ENCODE assay signal across 2 cellular contexts in the genomic region with DNA sequence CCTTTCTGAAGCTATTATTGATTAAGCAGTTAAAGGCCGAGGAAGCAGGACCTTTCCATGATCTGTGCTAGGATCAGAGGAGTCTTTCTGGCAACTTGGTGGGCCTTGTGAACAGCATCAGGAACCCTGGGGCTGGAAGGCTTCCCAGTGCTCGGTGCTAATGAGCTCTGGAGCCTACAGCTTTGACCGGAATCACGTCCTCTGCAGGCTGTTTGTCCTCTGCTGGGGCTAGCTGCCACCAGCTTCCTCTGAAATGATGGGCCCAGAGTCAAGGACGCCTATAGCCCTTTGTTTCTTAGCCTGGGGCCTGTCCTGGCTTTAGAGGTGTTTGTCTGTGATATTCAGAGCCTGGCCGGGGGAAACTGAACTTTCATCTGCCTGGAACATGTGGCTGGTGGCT.
TF ChIP-seq lines count a peak whose summit lies in the region.

No MANE protein-coding gene starts in this region.

TF ChIP-seq in HepG2, 621 proteins besides CTCF, POLR2A, EP300 and RAD21 (continued from another document):
- TF ChIP-seq, protein P1, sequence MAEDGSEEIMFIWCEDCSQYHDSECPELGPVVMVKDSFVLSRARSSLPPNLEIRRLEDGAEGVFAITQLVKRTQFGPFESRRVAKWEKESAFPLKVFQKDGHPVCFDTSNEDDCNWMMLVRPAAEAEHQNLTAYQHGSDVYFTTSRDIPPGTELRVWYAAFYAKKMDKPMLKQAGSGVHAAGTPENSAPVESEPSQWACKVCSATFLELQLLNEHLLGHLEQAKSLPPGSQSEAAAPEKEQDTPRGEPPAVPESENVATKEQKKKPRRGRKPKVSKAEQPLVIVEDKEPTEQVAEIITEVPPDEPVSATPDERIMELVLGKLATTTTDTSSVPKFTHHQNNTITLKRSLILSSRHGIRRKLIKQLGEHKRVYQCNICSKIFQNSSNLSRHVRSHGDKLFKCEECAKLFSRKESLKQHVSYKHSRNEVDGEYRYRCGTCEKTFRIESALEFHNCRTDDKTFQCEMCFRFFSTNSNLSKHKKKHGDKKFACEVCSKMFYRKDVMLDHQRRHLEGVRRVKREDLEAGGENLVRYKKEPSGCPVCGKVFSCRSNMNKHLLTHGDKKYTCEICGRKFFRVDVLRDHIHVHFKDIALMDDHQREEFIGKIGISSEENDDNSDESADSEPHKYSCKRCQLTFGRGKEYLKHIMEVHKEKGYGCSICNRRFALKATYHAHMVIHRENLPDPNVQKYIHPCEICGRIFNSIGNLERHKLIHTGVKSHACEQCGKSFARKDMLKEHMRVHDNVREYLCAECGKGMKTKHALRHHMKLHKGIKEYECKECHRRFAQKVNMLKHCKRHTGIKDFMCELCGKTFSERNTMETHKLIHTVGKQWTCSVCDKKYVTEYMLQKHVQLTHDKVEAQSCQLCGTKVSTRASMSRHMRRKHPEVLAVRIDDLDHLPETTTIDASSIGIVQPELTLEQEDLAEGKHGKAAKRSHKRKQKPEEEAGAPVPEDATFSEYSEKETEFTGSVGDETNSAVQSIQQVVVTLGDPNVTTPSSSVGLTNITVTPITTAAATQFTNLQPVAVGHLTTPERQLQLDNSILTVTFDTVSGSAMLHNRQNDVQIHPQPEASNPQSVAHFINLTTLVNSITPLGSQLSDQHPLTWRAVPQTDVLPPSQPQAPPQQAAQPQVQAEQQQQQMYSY (CRISPR knock-in tag; IDR thresholded peaks at IDR 0.05): peak; percentile 60; the same call in 1 of the 2 replicates

TF ChIP-seq in WTC11, 78 proteins besides CTCF, POLR2A, EP300 and RAD21 (continued from another document):
- TF ChIP-seq, protein P2, sequence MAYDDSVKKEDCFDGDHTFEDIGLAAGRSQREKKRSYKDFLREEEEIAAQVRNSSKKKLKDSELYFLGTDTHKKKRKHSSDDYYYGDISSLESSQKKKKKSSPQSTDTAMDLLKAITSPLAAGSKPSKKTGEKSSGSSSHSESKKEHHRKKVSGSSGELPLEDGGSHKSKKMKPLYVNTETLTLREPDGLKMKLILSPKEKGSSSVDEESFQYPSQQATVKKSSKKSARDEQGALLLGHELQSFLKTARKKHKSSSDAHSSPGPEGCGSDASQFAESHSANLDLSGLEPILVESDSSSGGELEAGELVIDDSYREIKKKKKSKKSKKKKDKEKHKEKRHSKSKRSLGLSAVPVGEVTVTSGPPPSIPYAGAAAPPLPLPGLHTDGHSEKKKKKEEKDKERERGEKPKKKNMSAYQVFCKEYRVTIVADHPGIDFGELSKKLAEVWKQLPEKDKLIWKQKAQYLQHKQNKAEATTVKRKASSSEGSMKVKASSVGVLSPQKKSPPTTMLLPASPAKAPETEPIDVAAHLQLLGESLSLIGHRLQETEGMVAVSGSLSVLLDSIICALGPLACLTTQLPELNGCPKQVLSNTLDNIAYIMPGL (CRISPR knock-in tag; IDR thresholded peaks at IDR 0.05): no peak
- TF ChIP-seq CREB1 (CRISPR knock-in tag; IDR thresholded peaks at IDR 0.05) (no peak), FOXP1 (CRISPR knock-in tag; IDR thresholded peaks at IDR 0.05; ENCODE audit: borderline replicate concordance) (no peak), MYBL2 (CRISPR knock-in tag; IDR thresholded peaks at IDR 0.05) (no peak), RELA (CRISPR knock-in tag; IDR thresholded peaks at IDR 0.05; ENCODE audit: borderline replicate concordance) (no peak), NR1H2 (CRISPR knock-in tag; IDR thresholded peaks at IDR 0.05) (no peak), JUN (CRISPR knock-in tag; IDR thresholded peaks at IDR 0.05) (no peak), ATF1 (CRISPR knock-in tag; IDR thresholded peaks at IDR 0.05) (no peak), RORB (CRISPR knock-in tag; IDR thresholded peaks at IDR 0.05) (no peak), ZNF232 (CRISPR knock-in tag; IDR thresholded peaks at IDR 0.05) (no peak), NFATC4 (CRISPR knock-in tag; IDR thresholded peaks at IDR 0.05) (no peak), GRHL2 (CRISPR knock-in tag; IDR thresholded peaks at IDR 0.05; ENCODE audit: insufficient replicate concordance, severe bottlenecking) (no peak), ZNF219 (CRISPR knock-in tag; IDR thresholded peaks at IDR 0.05; ENCODE audit: borderline replicate concordance) (no peak)
- TF ChIP-seq, protein P3, sequence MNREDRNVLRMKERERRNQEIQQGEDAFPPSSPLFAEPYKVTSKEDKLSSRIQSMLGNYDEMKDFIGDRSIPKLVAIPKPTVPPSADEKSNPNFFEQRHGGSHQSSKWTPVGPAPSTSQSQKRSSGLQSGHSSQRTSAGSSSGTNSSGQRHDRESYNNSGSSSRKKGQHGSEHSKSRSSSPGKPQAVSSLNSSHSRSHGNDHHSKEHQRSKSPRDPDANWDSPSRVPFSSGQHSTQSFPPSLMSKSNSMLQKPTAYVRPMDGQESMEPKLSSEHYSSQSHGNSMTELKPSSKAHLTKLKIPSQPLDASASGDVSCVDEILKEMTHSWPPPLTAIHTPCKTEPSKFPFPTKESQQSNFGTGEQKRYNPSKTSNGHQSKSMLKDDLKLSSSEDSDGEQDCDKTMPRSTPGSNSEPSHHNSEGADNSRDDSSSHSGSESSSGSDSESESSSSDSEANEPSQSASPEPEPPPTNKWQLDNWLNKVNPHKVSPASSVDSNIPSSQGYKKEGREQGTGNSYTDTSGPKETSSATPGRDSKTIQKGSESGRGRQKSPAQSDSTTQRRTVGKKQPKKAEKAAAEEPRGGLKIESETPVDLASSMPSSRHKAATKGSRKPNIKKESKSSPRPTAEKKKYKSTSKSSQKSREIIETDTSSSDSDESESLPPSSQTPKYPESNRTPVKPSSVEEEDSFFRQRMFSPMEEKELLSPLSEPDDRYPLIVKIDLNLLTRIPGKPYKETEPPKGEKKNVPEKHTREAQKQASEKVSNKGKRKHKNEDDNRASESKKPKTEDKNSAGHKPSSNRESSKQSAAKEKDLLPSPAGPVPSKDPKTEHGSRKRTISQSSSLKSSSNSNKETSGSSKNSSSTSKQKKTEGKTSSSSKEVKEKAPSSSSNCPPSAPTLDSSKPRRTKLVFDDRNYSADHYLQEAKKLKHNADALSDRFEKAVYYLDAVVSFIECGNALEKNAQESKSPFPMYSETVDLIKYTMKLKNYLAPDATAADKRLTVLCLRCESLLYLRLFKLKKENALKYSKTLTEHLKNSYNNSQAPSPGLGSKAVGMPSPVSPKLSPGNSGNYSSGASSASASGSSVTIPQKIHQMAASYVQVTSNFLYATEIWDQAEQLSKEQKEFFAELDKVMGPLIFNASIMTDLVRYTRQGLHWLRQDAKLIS (CRISPR knock-in tag; IDR thresholded peaks at IDR 0.05; ENCODE audit: borderline replicate concordance): no peak
- TF ChIP-seq, protein P4, sequence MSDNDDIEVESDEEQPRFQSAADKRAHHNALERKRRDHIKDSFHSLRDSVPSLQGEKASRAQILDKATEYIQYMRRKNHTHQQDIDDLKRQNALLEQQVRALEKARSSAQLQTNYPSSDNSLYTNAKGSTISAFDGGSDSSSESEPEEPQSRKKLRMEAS (CRISPR knock-in tag; IDR thresholded peaks at IDR 0.05): no peak
- TF ChIP-seq, protein P5, sequence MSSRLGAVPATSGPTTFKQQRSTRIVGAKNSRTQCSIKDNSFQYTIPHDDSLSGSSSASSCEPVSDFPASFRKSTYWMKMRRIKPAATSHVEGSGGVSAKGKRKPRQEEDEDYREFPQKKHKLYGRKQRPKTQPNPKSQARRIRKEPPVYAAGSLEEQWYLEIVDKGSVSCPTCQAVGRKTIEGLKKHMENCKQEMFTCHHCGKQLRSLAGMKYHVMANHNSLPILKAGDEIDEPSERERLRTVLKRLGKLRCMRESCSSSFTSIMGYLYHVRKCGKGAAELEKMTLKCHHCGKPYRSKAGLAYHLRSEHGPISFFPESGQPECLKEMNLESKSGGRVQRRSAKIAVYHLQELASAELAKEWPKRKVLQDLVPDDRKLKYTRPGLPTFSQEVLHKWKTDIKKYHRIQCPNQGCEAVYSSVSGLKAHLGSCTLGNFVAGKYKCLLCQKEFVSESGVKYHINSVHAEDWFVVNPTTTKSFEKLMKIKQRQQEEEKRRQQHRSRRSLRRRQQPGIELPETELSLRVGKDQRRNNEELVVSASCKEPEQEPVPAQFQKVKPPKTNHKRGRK (CRISPR knock-in tag; IDR thresholded peaks at IDR 0.05; ENCODE audit: borderline replicate concordance): no peak
- TF ChIP-seq, protein P6, sequence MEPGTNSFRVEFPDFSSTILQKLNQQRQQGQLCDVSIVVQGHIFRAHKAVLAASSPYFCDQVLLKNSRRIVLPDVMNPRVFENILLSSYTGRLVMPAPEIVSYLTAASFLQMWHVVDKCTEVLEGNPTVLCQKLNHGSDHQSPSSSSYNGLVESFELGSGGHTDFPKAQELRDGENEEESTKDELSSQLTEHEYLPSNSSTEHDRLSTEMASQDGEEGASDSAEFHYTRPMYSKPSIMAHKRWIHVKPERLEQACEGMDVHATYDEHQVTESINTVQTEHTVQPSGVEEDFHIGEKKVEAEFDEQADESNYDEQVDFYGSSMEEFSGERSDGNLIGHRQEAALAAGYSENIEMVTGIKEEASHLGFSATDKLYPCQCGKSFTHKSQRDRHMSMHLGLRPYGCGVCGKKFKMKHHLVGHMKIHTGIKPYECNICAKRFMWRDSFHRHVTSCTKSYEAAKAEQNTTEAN (CRISPR knock-in tag; IDR thresholded peaks at IDR 0.05): no peak
